3 cellular contexts compared by ENCODE assay signal in the genomic region with DNA sequence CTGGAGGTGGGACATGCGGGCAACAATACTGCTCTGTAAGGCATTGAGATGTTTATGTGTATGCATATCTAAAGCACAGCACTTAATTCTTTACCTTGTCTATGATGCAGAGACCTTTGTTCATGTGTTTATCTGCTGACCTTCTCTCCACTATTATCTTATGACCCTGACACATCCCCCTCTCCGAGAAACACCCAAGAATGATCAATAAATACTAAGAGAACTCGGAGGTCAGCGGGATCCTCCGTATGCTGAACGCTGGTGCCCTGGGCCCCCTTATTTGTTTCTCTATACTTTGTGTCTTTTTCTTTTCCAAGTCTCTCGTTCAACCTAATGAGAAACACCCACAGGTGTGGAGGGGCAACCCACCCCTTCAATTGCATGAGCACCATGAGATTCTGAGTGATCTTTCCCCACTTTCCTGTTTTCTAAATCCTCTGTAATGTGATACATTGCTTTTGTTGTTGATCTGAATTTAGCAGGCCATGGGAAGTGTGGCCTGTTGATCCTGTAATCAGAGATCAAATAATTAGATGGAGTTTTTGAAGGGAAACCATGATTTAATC.
TF ChIP-seq lines count a peak whose summit lies in the region.

No MANE protein-coding gene starts in this region.

TF ChIP-seq in GM23338, 12 proteins besides CTCF, POLR2A, EP300 and RAD21:
- peak; percentile 9; the same call in 1 of the 2 replicates for TF ChIP-seq POLR2AphosphoS5 (IDR thresholded peaks at IDR 0.05; ENCODE audit: low read depth)
- TF ChIP-seq NANOG (IDR thresholded peaks at IDR 0.05; ENCODE audit: borderline replicate concordance) = peak; percentile 3; the same call in 1 of the 2 replicates

TF ChIP-seq in H1, 55 proteins besides CTCF, POLR2A, EP300 and RAD21:
- TF ChIP-seq HDAC2 (IDR thresholded peaks at IDR 0.05; ENCODE audit: borderline replicate concordance in 1 of 2, low read depth in 2 of 2, low read length in 2 of 2) (peak in 1 of 2 experiments; percentile 18; a peak in 1 of 4 replicates), SP1 (IDR thresholded peaks at IDR 0.05; ENCODE audit: low read depth, low read length) (0 out of 2 replicates have a peak, but pooled peaks have one; percentile 8), ASH2L (IDR thresholded peaks at IDR 0.05; ENCODE audit: low read length) (peak; percentile 28)
TF ChIP-seq in H1: peak in this region for 3; not testable (repeated sequence) for 52.

TF ChIP-seq in HepG2, 621 proteins besides CTCF, POLR2A, EP300 and RAD21:
- TF ChIP-seq BCL6 (CRISPR knock-in tag; IDR thresholded peaks at IDR 0.05) (peak; percentile 61; the same call in 1 of the 2 replicates), RARA (CRISPR knock-in tag; IDR thresholded peaks at IDR 0.05) (peak; percentile 41; the same call in 1 of the 2 replicates)
